Comparison of ENCODE assay signal across 7 cellular contexts in the genomic region with DNA sequence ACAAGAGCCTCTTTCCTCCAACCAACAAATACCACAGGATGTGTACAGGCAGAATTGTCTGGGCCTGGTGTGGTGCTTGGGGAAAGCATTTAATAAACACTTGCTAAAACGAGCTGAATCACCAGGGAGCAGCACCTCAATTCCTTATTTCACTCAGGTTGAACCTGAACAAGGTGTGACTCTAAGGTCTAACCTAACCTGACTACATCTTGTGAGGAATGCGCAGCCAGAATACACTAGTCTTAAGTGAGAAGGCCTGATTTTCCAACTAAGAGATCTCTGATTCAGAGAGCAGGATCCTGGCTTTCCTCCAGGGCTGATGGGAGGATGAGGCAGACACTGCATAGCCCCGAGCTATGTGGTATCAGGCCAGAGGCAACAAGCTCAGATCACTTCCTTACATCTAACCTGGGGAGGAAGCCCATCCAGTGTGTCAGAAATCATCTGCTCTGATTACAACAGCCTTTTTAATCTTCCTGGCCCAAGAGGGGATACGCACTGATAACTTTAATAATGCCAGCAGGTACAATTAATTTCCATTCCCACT.
DNase-seq lines count a peak whose midpoint lies in the region; ATAC-seq, FAIRE-seq and TF ChIP-seq lines count a peak whose summit lies in the region.
"Not testable (repeated sequence)": the region's sequence is repeated elsewhere in the genome, so short reads cannot be mapped to it uniquely, and the experiment has no call there.

No MANE protein-coding gene starts in this region.

- intact Hi-C loops in IMR-90 (cut with micrococcal nuclease): not testable (repeated sequence)

- H3K14ac ChIP-seq in IMR-90 (replicated peaks; ENCODE audit: low read depth, low read length): not testable (repeated sequence)

- H3K4me3 Mint-ChIP-seq in WTC11: not testable (repeated sequence)

- ATAC-seq in IMR-90 (ENCODE audit: low read depth) (peak; percentile 89), WTC11 (peak; percentile 71), foreskin keratinocyte (peak; percentile 90), omental fat pad (ENCODE audit: low FRiP score) (peak; percentile 79)

- not testable (repeated sequence) for H2BK15ac ChIP-seq in IMR-90 (ENCODE audit: low read depth, low read length)

- H4K91ac ChIP-seq in IMR-90 (ENCODE audit: insufficient read depth, low read depth, low read length): not testable (repeated sequence)

- peak; percentile 98 for FAIRE-seq in H54 (lab: Jason Lieb, UNC)
- FAIRE-seq in RCC 7860 (lab: Jason Lieb, UNC): peak; percentile 76
- peak; percentile 82 for FAIRE-seq in bronchial epithelial cell (lab: Jason Lieb, UNC)

- not testable (repeated sequence) for H3K4me2 ChIP-seq in IMR-90 (ENCODE audit: low read depth, low read length)

- H4K8ac ChIP-seq in IMR-90 (ENCODE audit: low read depth in 2 of 2, low read length in 2 of 2): not testable (repeated sequence)

- not testable (repeated sequence) for H2BK20ac ChIP-seq in IMR-90 (ENCODE audit: low read depth, low read length)

- DNase-seq in H54 (ENCODE audit: insufficient read length, low spot score); IMR-90; RCC 7860 (ENCODE audit: low spot score); WTC11 (ENCODE audit: low spot score); bronchial epithelial cell (ENCODE audit: low read depth); foreskin keratinocyte; omental fat pad (ENCODE audit: low spot score): not testable (repeated sequence)

- H3K4me1 ChIP-seq in IMR-90 (ENCODE audit: control insufficient read depth, insufficient read depth, low read length); foreskin keratinocyte: not testable (repeated sequence)

- H3K9me3 ChIP-seq in IMR-90 (ENCODE audit: control insufficient read depth, insufficient read depth, low read length): not testable (repeated sequence)

- H2AFZ ChIP-seq in IMR-90 (replicated peaks; ENCODE audit: low read length, poor library complexity): not testable (repeated sequence)

- WGBS in IMR-90 (ENCODE audit: extremely low coverage in 2 of 2, insufficient read length in 1 of 2), 2 experiments: no CpG with 5 or more reads among the region's 4 CpGs

- H2BK5ac ChIP-seq in IMR-90 (ENCODE audit: low read depth, low read length, poor library complexity, severe bottlenecking): not testable (repeated sequence)

- not testable (repeated sequence) for H2AK9ac ChIP-seq in IMR-90 (replicated peaks; ENCODE audit: low read depth, low read length, poor library complexity)

- H3K4ac ChIP-seq in IMR-90 (ENCODE audit: low read depth, low read length): not testable (repeated sequence)

- not testable (repeated sequence) for H3K27ac Mint-ChIP-seq in WTC11

- H3K56ac ChIP-seq in IMR-90 (ENCODE audit: extremely low read depth, insufficient read depth, low read length): not testable (repeated sequence)

- H3K18ac ChIP-seq in IMR-90 (ENCODE audit: low read depth, low read length): not testable (repeated sequence)

- not testable (repeated sequence) for TF ChIP-seq POLR2A in H54 (IDR thresholded peaks at IDR 0.05; ENCODE audit: low read depth, low read length); IMR-90 (IDR thresholded peaks at IDR 0.05; ENCODE audit: low read depth, low read length)

- H3K36me3 Mint-ChIP-seq in WTC11: not testable (repeated sequence)

- H3K79me1 ChIP-seq in IMR-90 (ENCODE audit: low read depth in 1 of 2, low read length in 2 of 2): not testable (repeated sequence)

- not testable (repeated sequence) for H4K20me1 ChIP-seq in IMR-90 (ENCODE audit: insufficient read depth, low read length)

- CTCF ChIA-PET in IMR-90 (lab: Yijun Ruan, JAX); WTC11 (lab: Charles Lee): not testable (repeated sequence)

- not testable (repeated sequence) for H3K9me1 ChIP-seq in IMR-90 (ENCODE audit: insufficient read depth, low read length)

- not testable (repeated sequence) for BruUV-seq in IMR-90 (replicated peaks; lab: Mats Ljungman, UMichigan)

- in situ Hi-C loops in IMR-90 (cut with MboI; ENCODE audit: low sequenced_read_pairs): not testable (repeated sequence)

- H3K27me3 ChIP-seq in IMR-90 (ENCODE audit: control insufficient read depth, insufficient read depth, low read length); bronchial epithelial cell (ENCODE audit: control insufficient read depth, insufficient read depth, low read length); foreskin keratinocyte: not testable (repeated sequence)

- not testable (repeated sequence) for H2BK120ac ChIP-seq in IMR-90 (ENCODE audit: low read depth, low read length)

- TF ChIP-seq RAD21 in IMR-90 (IDR thresholded peaks at IDR 0.05; ENCODE audit: low read length): not testable (repeated sequence)

- not testable (repeated sequence) for H3K9ac ChIP-seq in IMR-90 (ENCODE audit: low read depth, low read length)

- H3K36me3 ChIP-seq in IMR-90 (ENCODE audit: control insufficient read depth, insufficient read depth, low read length); bronchial epithelial cell (ENCODE audit: control insufficient read depth, insufficient read depth, low read length): not testable (repeated sequence)

- H3K27me3 Mint-ChIP-seq in WTC11 (ENCODE audit: low read depth): not testable (repeated sequence)

- H2AK5ac ChIP-seq in IMR-90 (ENCODE audit: low read depth, low read length): not testable (repeated sequence)

- dilution Hi-C loops in IMR-90 (cut with HindIII; ENCODE audit: low sequenced_read_pairs, unreplicated experiment): not testable (repeated sequence)

- not testable (repeated sequence) for H3K4me3 ChIP-seq in IMR-90 (ENCODE audit: insufficient read depth, low read depth, low read length); bronchial epithelial cell (ENCODE audit: low read depth, low read length)

- POLR2A ChIA-PET in IMR-90 (lab: Charles Lee; ENCODE audit: unreplicated experiment); WTC11 (lab: Charles Lee): not testable (repeated sequence)

- not testable (repeated sequence) for H3K27ac ChIP-seq in IMR-90 (ENCODE audit: insufficient read depth, low read length); foreskin keratinocyte

- not testable (repeated sequence) for H3K23ac ChIP-seq in IMR-90 (ENCODE audit: low read depth, low read length)

- H3K4me1 Mint-ChIP-seq in WTC11: not testable (repeated sequence)

- not testable (repeated sequence) for TF ChIP-seq CTCF in IMR-90 (conservative IDR thresholded peaks at IDR 0.05; ENCODE audit: low read depth, low read length); WTC11 (IDR thresholded peaks at IDR 0.05); bronchial epithelial cell (IDR thresholded peaks at IDR 0.05; ENCODE audit: insufficient read depth, low read length, severe bottlenecking); foreskin keratinocyte (conservative IDR thresholded peaks at IDR 0.05); omental fat pad (IDR thresholded peaks at IDR 0.05)

- not testable (repeated sequence) for H4K5ac ChIP-seq in IMR-90 (ENCODE audit: low read depth, low read length)

- H3K9me3 Mint-ChIP-seq in WTC11: not testable (repeated sequence)
